In genomic region chr20:57069442-57069841, GRCh38 we compare ENCODE assay signal across 15 cellular contexts.
DNase-seq lines count a peak whose midpoint lies in the region; ATAC-seq and TF ChIP-seq lines count a peak whose summit lies in the region.
"Had no signal": no experiment of that assay in that cellular context is flagged by ENCODE, and none has a peak within 500 bp of the region (broad histone marks: within the 10 kb centered on the region; RNA-seq: fewer than 3 reads in every experiment).

No MANE protein-coding gene starts in this region.

- H3K9ac ChIP-seq in mesenchymal stem cell (ENCODE audit: low read length), result no peak overlapping the region
- H3K9ac ChIP-seq: BLaER1 treated with 17β-estradiol and CSF1 and Interleukin-3, amounts not matched to agents 10 nM and 100 nM had no signal

- H3K36me3 ChIP-seq in mesenchymal stem cell (ENCODE audit: control insufficient read depth in 1 of 2, insufficient read depth in 2 of 2, low read depth in 1 of 2, low read length in 2 of 2), result no peaks in the 10 kb centered on the region
- H3K36me3 ChIP-seq: BLaER1 treated with 17β-estradiol and CSF1 and Interleukin-3, amounts not matched to agents 10 nM and 100 nM had no signal

- H3K27ac Mint-ChIP-seq in activated naive CD4-positive, alpha-beta T cell treated with anti-CD3 and anti-CD28 coated beads, Interleukin-2, amount 10 ng/mL, durations not matched to agents 7 days and 5 days, result no peak overlapping the region
- no peak overlapping the region for H3K27ac Mint-ChIP-seq in activated naive CD4-positive, alpha-beta T cell treated with anti-CD3 and anti-CD28 coated beads for 36 hours
- H3K27ac Mint-ChIP-seq: B cell; CD8-positive, alpha-beta T cell; GM23338 had no signal

- H3K27me3 ChIP-seq in mesenchymal stem cell (ENCODE audit: control insufficient read depth in 1 of 2, insufficient read depth in 1 of 2, low read length in 2 of 2), result peaks cover 6 to 91% of the 10 kb centered on the region in 2 experiments

- intact Hi-C loops in activated naive CD4-positive, alpha-beta T cell treated with anti-CD3 and anti-CD28 coated beads for 36 hours (cut with micrococcal nuclease), result no loop called here
- intact Hi-C loops in sciatic nerve (cut with DNase I), result no loop called here

- no peak overlapping the region for H3K4me2 ChIP-seq in mesenchymal stem cell (ENCODE audit: low read length, poor library complexity, severe bottlenecking)
- H3K4me2 ChIP-seq: BLaER1 treated with 17β-estradiol and CSF1 and Interleukin-3, amounts not matched to agents 10 nM and 100 nM; GM23338 had no signal

- no peak overlapping the region for H3K4me3 Mint-ChIP-seq in activated naive CD4-positive, alpha-beta T cell treated with anti-CD3 and anti-CD28 coated beads, Interleukin-2, amount 10 ng/mL, durations not matched to agents 7 days and 5 days
- no peak overlapping the region for H3K4me3 Mint-ChIP-seq in activated naive CD4-positive, alpha-beta T cell treated with anti-CD3 and anti-CD28 coated beads for 36 hours
- H3K4me3 Mint-ChIP-seq: B cell; CD8-positive, alpha-beta T cell; GM23338 had no signal

- no peak overlapping the region for H3K23ac ChIP-seq in mesenchymal stem cell (ENCODE audit: low read length in 2 of 2)

- 81% methylated on average over 8 of the region's 8 CpGs for WGBS in mesenchymal stem cell

- no peaks in the 10 kb centered on the region for H3K36me3 Mint-ChIP-seq in activated naive CD4-positive, alpha-beta T cell treated with anti-CD3 and anti-CD28 coated beads, Interleukin-2, amount 10 ng/mL, durations not matched to agents 7 days and 5 days
- no peaks in the 10 kb centered on the region for H3K36me3 Mint-ChIP-seq in activated naive CD4-positive, alpha-beta T cell treated with anti-CD3 and anti-CD28 coated beads for 36 hours (ENCODE audit: low read depth)
- H3K36me3 Mint-ChIP-seq: CD8-positive, alpha-beta T cell had no signal

- H4K8ac ChIP-seq in mesenchymal stem cell (ENCODE audit: low read length), result no peak overlapping the region

- no peaks in the 10 kb centered on the region for H3K9me3 Mint-ChIP-seq in activated naive CD4-positive, alpha-beta T cell treated with anti-CD3 and anti-CD28 coated beads, Interleukin-2, amount 10 ng/mL, durations not matched to agents 7 days and 5 days
- no peaks in the 10 kb centered on the region for H3K9me3 Mint-ChIP-seq in activated naive CD4-positive, alpha-beta T cell treated with anti-CD3 and anti-CD28 coated beads for 36 hours
- H3K9me3 Mint-ChIP-seq: CD8-positive, alpha-beta T cell; GM23338 had no signal

- H3K4ac ChIP-seq in mesenchymal stem cell (ENCODE audit: low read depth in 1 of 2, low read length in 2 of 2), result no peak overlapping the region

- no peak overlapping the region for H2BK12ac ChIP-seq in mesenchymal stem cell (ENCODE audit: low read length in 2 of 2)

- H2BK120ac ChIP-seq in mesenchymal stem cell (ENCODE audit: low read depth, low read length), result peak overlapping the region; percentile 15

- no peak overlapping the region for H2BK5ac ChIP-seq in mesenchymal stem cell (ENCODE audit: low read depth, low read length, poor library complexity, severe bottlenecking)

- no peak overlapping the region for H4K91ac ChIP-seq in mesenchymal stem cell (ENCODE audit: low read length)

- no peak overlapping the region for H3K18ac ChIP-seq in mesenchymal stem cell (ENCODE audit: low read depth in 1 of 2, low read length in 2 of 2)

- CTCF ChIA-PET in activated naive CD4-positive, alpha-beta T cell treated with anti-CD3 and anti-CD28 coated beads, Interleukin-2, amount 10 ng/mL, durations not matched to agents 7 days and 5 days (lab: Charles Lee), result no interaction called here
- CTCF ChIA-PET in activated naive CD4-positive, alpha-beta T cell treated with anti-CD3 and anti-CD28 coated beads for 36 hours (lab: Charles Lee), result interaction anchor here (0.5 to 0.8 kb wide), 2 partner anchors 10 to 356 kb away, joined by 3 read pairs; no protein-coding TSS in a partner anchor
- CTCF ChIA-PET in HEK293T (lab: Yijun Ruan, JAX), result interaction anchor here (0.9 kb wide), 1 partner anchor 270 kb away, joined by 3 read pairs; no protein-coding TSS in a partner anchor

- H3K27me3 Mint-ChIP-seq in activated naive CD4-positive, alpha-beta T cell treated with anti-CD3 and anti-CD28 coated beads, Interleukin-2, amount 10 ng/mL, durations not matched to agents 7 days and 5 days, result peaks cover 87% of the 10 kb centered on the region
- peaks cover 48% of the 10 kb centered on the region for H3K27me3 Mint-ChIP-seq in activated naive CD4-positive, alpha-beta T cell treated with anti-CD3 and anti-CD28 coated beads for 36 hours (ENCODE audit: low read depth)

- ATAC-seq in sciatic nerve (no peak), HG02938 (IDR thresholded peaks at IDR 0.05; ENCODE audit: unreplicated experiment) (no peak)
- ATAC-seq: CD8-positive, alpha-beta T cell; GM23338; HCT116; HepG2 had no signal

- H2AFZ ChIP-seq in mesenchymal stem cell (ENCODE audit: low read depth, low read length), result no peak overlapping the region
- H2AFZ ChIP-seq: GM23338 had no signal

- no peak overlapping the region for H3K4me3 ChIP-seq in mesenchymal stem cell (ENCODE audit: insufficient read depth in 1 of 2, low read depth in 1 of 2, low read length in 2 of 2)
- H3K4me3 ChIP-seq: BLaER1 treated with 17β-estradiol and CSF1 and Interleukin-3, amounts not matched to agents 10 nM and 100 nM; GM23338 had no signal

- no peaks in the 10 kb centered on the region for H3K4me1 Mint-ChIP-seq in activated naive CD4-positive, alpha-beta T cell treated with anti-CD3 and anti-CD28 coated beads, Interleukin-2, amount 10 ng/mL, durations not matched to agents 7 days and 5 days
- H3K4me1 Mint-ChIP-seq in activated naive CD4-positive, alpha-beta T cell treated with anti-CD3 and anti-CD28 coated beads for 36 hours (ENCODE audit: low read depth), result peaks cover 6% of the 10 kb centered on the region
- H3K4me1 Mint-ChIP-seq: B cell had no signal

- no peaks in the 10 kb centered on the region for H3K9me3 ChIP-seq in mesenchymal stem cell (ENCODE audit: control insufficient read depth, low read length)
- H3K9me3 ChIP-seq: BLaER1 treated with 17β-estradiol and CSF1 and Interleukin-3, amounts not matched to agents 10 nM and 100 nM had no signal

- POLR2A ChIA-PET in HEK293T (lab: Yijun Ruan, JAX), result no interaction called here

- no peak overlapping the region for H2BK15ac ChIP-seq in mesenchymal stem cell (ENCODE audit: low read depth, poor library complexity, severe bottlenecking)

- H2AK5ac ChIP-seq in mesenchymal stem cell (ENCODE audit: low read length, severe bottlenecking), result no peak overlapping the region

- peaks cover 15% of the 10 kb centered on the region for H3K4me1 ChIP-seq in mesenchymal stem cell (ENCODE audit: control insufficient read depth, insufficient read depth, low read depth, low read length)

- no peak overlapping the region for H3K27ac ChIP-seq in mesenchymal stem cell (ENCODE audit: low read length, poor library complexity, severe bottlenecking)
- H3K27ac ChIP-seq: BLaER1 treated with 17β-estradiol and CSF1 and Interleukin-3, amounts not matched to agents 10 nM and 100 nM had no signal

- peak; percentile 8 for DNase-seq in activated naive CD4-positive, alpha-beta T cell treated with anti-CD3 and anti-CD28 coated beads, Interleukin-2, amount 10 ng/mL, durations not matched to agents 7 days and 5 days
- DNase-seq in activated naive CD4-positive, alpha-beta T cell treated with anti-CD3 and anti-CD28 coated beads for 36 hours, result no peak
- DNase-seq in mesenchymal stem cell (no peak), sciatic nerve (ENCODE audit: low spot score) (peak; percentile 35), HEK293T (ENCODE audit: extremely low spot score) (no peak)
- DNase-seq: Calu3; CD8-positive, alpha-beta T cell; DMS79 treated with DMSO at 0.1 percent for 48 hours; GF-D8 had no signal

- H3K79me1 ChIP-seq in mesenchymal stem cell (replicated peaks; ENCODE audit: low read length, poor library complexity, severe bottlenecking), result no peaks in the 10 kb centered on the region

- H3K14ac ChIP-seq in mesenchymal stem cell (ENCODE audit: low read length in 2 of 2), result no peak overlapping the region

TF ChIP-seq in HEK293T, 16 proteins besides CTCF, POLR2A, EP300 and RAD21:
- TF ChIP-seq PKNOX1 (IDR thresholded peaks at IDR 0.05) (no peak), TARDBP (IDR thresholded peaks at IDR 0.05) (no peak), SP1 (IDR thresholded peaks at IDR 0.05) (no peak), SUZ12 (IDR thresholded peaks at IDR 0.05) (no peak), NFRKB (IDR thresholded peaks at IDR 0.05) (no peak), L3MBTL2 (conservative IDR thresholded peaks at IDR 0.05) (no peak), FOXM1 (IDR thresholded peaks at IDR 0.05; ENCODE audit: borderline replicate concordance) (no peak), BHLHE40 (IDR thresholded peaks at IDR 0.05; ENCODE audit: borderline replicate concordance) (no peak), CTBP1 (IDR thresholded peaks at IDR 0.05; ENCODE audit: borderline replicate concordance) (no peak), HDGF (IDR thresholded peaks at IDR 0.05; ENCODE audit: borderline replicate concordance) (no peak)

Comparison
In these comparisons a context has a peak if more than half of its experiments do, and no peak if none do; other contexts are left out.
1. DNase-seq: peak in activated naive CD4-positive, alpha-beta T cell treated with anti-CD3 and anti-CD28 coated beads, Interleukin-2, amount 10 ng/mL, durations not matched to agents 7 days and 5 days (single experiment) and sciatic nerve (single experiment); none in activated naive CD4-positive, alpha-beta T cell treated with anti-CD3 and anti-CD28 coated beads for 36 hours (single experiment), mesenchymal stem cell (single experiment) and HEK293T (single experiment).